ENCODE assay signal across 8 cellular contexts in genomic region chr12:106583578-106584103, GRCh38. TPM values are rescaled to one million over a fixed set of nuclear protein-coding genes. Genes with fewer than 3 reads are reported as not detected.
A peak's percentile ranks its signal among the peaks of the same experiment; 100 is the strongest.
DNase-seq lines count a peak whose midpoint lies in the region; ATAC-seq and TF ChIP-seq lines count a peak whose summit lies in the region.

No MANE protein-coding gene starts in this region.

- H3K27me3 ChIP-seq in GM23338 (ENCODE audit: insufficient read depth): peaks cover 84% of the 10 kb centered on the region
- H3K27me3 ChIP-seq in mammary epithelial cell (ENCODE audit: insufficient read depth, low read length): peaks cover 73% of the 10 kb centered on the region
- H3K27me3 ChIP-seq in mesenchymal stem cell (ENCODE audit: control insufficient read depth in 1 of 2, insufficient read depth in 1 of 2, low read length in 2 of 2): peaks cover 89 to 97% of the 10 kb centered on the region in 2 experiments

- no peak overlapping the region for H3K14ac ChIP-seq in mesenchymal stem cell (ENCODE audit: low read length in 2 of 2)

- H3K36me3 Mint-ChIP-seq in GM23338 (ENCODE audit: low read depth): no peaks in the 10 kb centered on the region; the same call in 2 of the 3 replicates

- no peak overlapping the region for H4K8ac ChIP-seq in mesenchymal stem cell (ENCODE audit: low read length)

- H2BK12ac ChIP-seq in mesenchymal stem cell (ENCODE audit: low read length in 2 of 2): no peak overlapping the region

- H3K4ac ChIP-seq in mesenchymal stem cell (ENCODE audit: low read depth in 1 of 2, low read length in 2 of 2): no peak overlapping the region

- H3K27ac ChIP-seq in GM23338 (ENCODE audit: low read depth) (no peak overlapping the region), mammary epithelial cell (ENCODE audit: insufficient read depth, low read depth, low read length) (no peak overlapping the region), mesenchymal stem cell (ENCODE audit: low read length, poor library complexity, severe bottlenecking) (no peak overlapping the region)

- H3K27ac Mint-ChIP-seq in GM23338: no peak overlapping the region

- no peaks in the 10 kb centered on the region for H3K9me3 ChIP-seq in mammary epithelial cell (replicated peaks; ENCODE audit: insufficient read depth, low read length)
- H3K9me3 ChIP-seq in mesenchymal stem cell (ENCODE audit: control insufficient read depth, low read length): peaks cover 3% of the 10 kb centered on the region

- no peak for DNase-seq in AG04449 (ENCODE audit: low read depth, low spot score)
- DNase-seq in GM23338 (ENCODE audit: low spot score): peak; percentile 56
- peak; percentile 19 for DNase-seq in mammary epithelial cell
- DNase-seq in mesenchymal stem cell: peak; percentile 30
- no peak for DNase-seq in cerebellum (ENCODE audit: low spot score)
- DNase-seq in NCI-H1436 treated with DMSO at 0.1 percent for 48 hours (lab: John Stamatoyannopoulos, UW): no peak

- intact Hi-C loops in mammary epithelial cell (cut with micrococcal nuclease): no loop called here

- H4K20me1 ChIP-seq in GM23338 (replicated peaks; ENCODE audit: insufficient read depth) (peaks cover 19% of the 10 kb centered on the region), mammary epithelial cell (ENCODE audit: insufficient read depth, low read length) (no peaks in the 10 kb centered on the region)

- no peaks in the 10 kb centered on the region for H3K36me3 ChIP-seq in GM23338 (ENCODE audit: insufficient read depth)
- no peaks in the 10 kb centered on the region for H3K36me3 ChIP-seq in mammary epithelial cell (ENCODE audit: insufficient read depth, low read length)
- peaks cover 0 to 5% of the 10 kb centered on the region in 2 experiments for H3K36me3 ChIP-seq in mesenchymal stem cell (ENCODE audit: control insufficient read depth in 1 of 2, insufficient read depth in 2 of 2, low read depth in 1 of 2, low read length in 2 of 2)

- 8% methylated on average over 29 of the region's 50 CpGs for WGBS in mammary epithelial cell (ENCODE audit: low coverage, missing lambda C conversion rate)
- 1% methylated on average over 50 of the region's 50 CpGs for WGBS in mesenchymal stem cell

- no peak overlapping the region for H4K91ac ChIP-seq in mesenchymal stem cell (ENCODE audit: low read length)

- no peak overlapping the region for H2AK5ac ChIP-seq in mesenchymal stem cell (ENCODE audit: low read length, severe bottlenecking)

- POLR2A ChIA-PET in AG04449 (lab: Yijun Ruan, JAX): no interaction called here

- peak overlapping the region; percentile 18; the same call in 1 of the 2 replicates for H3K4me3 ChIP-seq in AG04449 (ENCODE audit: low read depth, low read length)
- H3K4me3 ChIP-seq in GM23338: peak overlapping the region; percentile 74
- peak overlapping the region in 1 of 3 experiments; percentile 17 for H3K4me3 ChIP-seq in mammary epithelial cell (replicated peaks in 1 of 3; ENCODE audit: insufficient read depth in 1 of 3, low read depth in 2 of 3, low read length in 3 of 3)
- H3K4me3 ChIP-seq in mesenchymal stem cell (ENCODE audit: insufficient read depth in 1 of 2, low read depth in 1 of 2, low read length in 2 of 2): peak overlapping the region in 1 of 2 experiments; percentile 72

- BruUV-seq in mammary epithelial cell (replicated peaks; lab: Mats Ljungman, UMichigan): no TSS peak

- H3F3A ChIP-seq in GM23338 (replicated peaks; ENCODE audit: low read depth): peaks cover 13% of the 10 kb centered on the region; the same call in 1 of the 2 replicates

- peaks cover 84% of the 10 kb centered on the region for H3K27me3 Mint-ChIP-seq in GM23338 (ENCODE audit: insufficient read depth, low read depth, poor library complexity)

- no peak overlapping the region for H3K23ac ChIP-seq in mesenchymal stem cell (ENCODE audit: low read length in 2 of 2)

- H2AFZ ChIP-seq in GM23338: peak overlapping the region; percentile 56; the same call in 1 of the 2 replicates
- no peak overlapping the region for H2AFZ ChIP-seq in mammary epithelial cell (ENCODE audit: low read depth, low read length)
- no peak overlapping the region for H2AFZ ChIP-seq in mesenchymal stem cell (ENCODE audit: low read depth, low read length)

- H2BK15ac ChIP-seq in mesenchymal stem cell (ENCODE audit: low read depth, poor library complexity, severe bottlenecking): no peak overlapping the region

- ATAC-seq in GM23338 (peak; percentile 1), HG03139 (IDR thresholded peaks at IDR 0.05; ENCODE audit: unreplicated experiment) (no peak), GM21825 (IDR thresholded peaks at IDR 0.05; ENCODE audit: unreplicated experiment) (no peak)

- H3K9me2 ChIP-seq in GM23338 (ENCODE audit: insufficient read depth): no peaks in the 10 kb centered on the region

- dilution Hi-C loops in mammary epithelial cell (cut with HindIII; ENCODE audit: low sequenced_read_pairs): no loop called here

- H3K4me1 ChIP-seq in GM23338 (ENCODE audit: insufficient read depth) (peaks cover 42% of the 10 kb centered on the region), mammary epithelial cell (ENCODE audit: insufficient read depth, low read length) (peaks cover 8% of the 10 kb centered on the region), mesenchymal stem cell (ENCODE audit: control insufficient read depth, insufficient read depth, low read depth, low read length) (peaks cover 45% of the 10 kb centered on the region)

- no peak overlapping the region for H2BK120ac ChIP-seq in mesenchymal stem cell (ENCODE audit: low read depth, low read length)

- H3K4me2 ChIP-seq in GM23338: peak overlapping the region; percentile 97
- peak overlapping the region; percentile 75 for H3K4me2 ChIP-seq in mammary epithelial cell (ENCODE audit: insufficient read depth, low read depth, low read length)
- H3K4me2 ChIP-seq in mesenchymal stem cell (ENCODE audit: low read length, poor library complexity, severe bottlenecking): peak overlapping the region; percentile 73

- H3K18ac ChIP-seq in mesenchymal stem cell (ENCODE audit: low read depth in 1 of 2, low read length in 2 of 2): no peak overlapping the region

- H3K79me1 ChIP-seq in mesenchymal stem cell (replicated peaks; ENCODE audit: low read length, poor library complexity, severe bottlenecking): no peaks in the 10 kb centered on the region

- in situ Hi-C loops in mammary epithelial cell (cut with MboI; ENCODE audit: low sequenced_read_pairs in 2 of 2): no loop called here

- H3K9me3 Mint-ChIP-seq in GM23338: peaks cover 3% of the 10 kb centered on the region; the same call in 2 of the 3 replicates

- H3K9ac ChIP-seq in mammary epithelial cell (ENCODE audit: insufficient read depth, low read length): no peak overlapping the region
- no peak overlapping the region for H3K9ac ChIP-seq in mesenchymal stem cell (ENCODE audit: low read length)

- peaks cover 52% of the 10 kb centered on the region for H3K4me1 Mint-ChIP-seq in GM23338

- no peaks in the 10 kb centered on the region for H3K79me2 ChIP-seq in GM23338 (replicated peaks; ENCODE audit: insufficient read depth)
- no peaks in the 10 kb centered on the region for H3K79me2 ChIP-seq in mammary epithelial cell (ENCODE audit: insufficient read depth, low read length)

- H3K4me3 Mint-ChIP-seq in GM23338: peak overlapping the region; percentile 72

- CTCF ChIA-PET in AG04449 (lab: Yijun Ruan, JAX): no interaction called here
- CTCF ChIA-PET in mammary epithelial cell (lab: Charles Lee; ENCODE audit: low non-redundant PET): interaction anchor here (0.7 kb wide), 1 partner anchor 336 kb away, joined by 7 read pairs; no protein-coding TSS in a partner anchor

- TF ChIP-seq CTCF in AG04449 (IDR thresholded peaks at IDR 0.05; ENCODE audit: insufficient read depth, low read length, missing control alignments) (no peak), GM23338 (conservative IDR thresholded peaks at IDR 0.05; ENCODE audit: low read depth in 2 of 2) (no peak), mammary epithelial cell (conservative IDR thresholded peaks at IDR 0.05 in 1 of 2, IDR thresholded peaks at IDR 0.05 in 1 of 2; ENCODE audit: extremely low read depth in 1 of 2, insufficient read depth in 1 of 2, low read depth in 1 of 2, low read length in 2 of 2) (no peak)

- no peak overlapping the region for H2BK5ac ChIP-seq in mesenchymal stem cell (ENCODE audit: low read depth, low read length, poor library complexity, severe bottlenecking)

TF ChIP-seq in GM23338, 12 proteins besides CTCF, POLR2A, EP300 and RAD21:
- peak; percentile 13 for TF ChIP-seq EZH2phosphoT487 (IDR thresholded peaks at IDR 0.05; ENCODE audit: unreplicated experiment)
- TF ChIP-seq ZNF331 (CRISPR knock-in tag; IDR thresholded peaks at IDR 0.05; ENCODE audit: low read depth): no peak

RNA-seq across cellular contexts. Expression of gene RFX4, which starts 0.8 kb away (rescaled TPM):
- total RNA-seq in GM23338 (2014; rRNA removed; shearing (Covaris generic)): 2.1 TPM in 1 of 2 replicates, not detected in the other
- polyA plus RNA-seq in GM23338 (2016; fragmentation: Nextera tagmentation; extraction: Ambion mirVana) (0.23 and 0.49 TPM in 2 replicates), mammary epithelial cell (not detected)
- total RNA-seq in mammary epithelial cell (not detected), cerebellum (25.9 TPM)
- polyA minus RNA-seq in mammary epithelial cell: not detected
- polyA plus RNA-seq in mesenchymal stem cell (2013, experiment 1 of 2): not detected
- not detected for polyA plus RNA-seq in mesenchymal stem cell (2013, experiment 2 of 2)

Comparison
In these comparisons a context has a peak if more than half of its experiments do, and no peak if none do; other contexts are left out.
1. DNase-seq: peak in GM23338 (single experiment), mammary epithelial cell (single experiment) and mesenchymal stem cell (single experiment); none in AG04449 (single experiment), cerebellum (single experiment) and NCI-H1436 treated with DMSO at 0.1 percent for 48 hours (single experiment).
2. Peak in every context shown above with its lines, with median percentiles within 50 percentile points of each other: H3K4me2 ChIP-seq.